ENCODE assay signal across 2 cellular contexts in the genomic region with DNA sequence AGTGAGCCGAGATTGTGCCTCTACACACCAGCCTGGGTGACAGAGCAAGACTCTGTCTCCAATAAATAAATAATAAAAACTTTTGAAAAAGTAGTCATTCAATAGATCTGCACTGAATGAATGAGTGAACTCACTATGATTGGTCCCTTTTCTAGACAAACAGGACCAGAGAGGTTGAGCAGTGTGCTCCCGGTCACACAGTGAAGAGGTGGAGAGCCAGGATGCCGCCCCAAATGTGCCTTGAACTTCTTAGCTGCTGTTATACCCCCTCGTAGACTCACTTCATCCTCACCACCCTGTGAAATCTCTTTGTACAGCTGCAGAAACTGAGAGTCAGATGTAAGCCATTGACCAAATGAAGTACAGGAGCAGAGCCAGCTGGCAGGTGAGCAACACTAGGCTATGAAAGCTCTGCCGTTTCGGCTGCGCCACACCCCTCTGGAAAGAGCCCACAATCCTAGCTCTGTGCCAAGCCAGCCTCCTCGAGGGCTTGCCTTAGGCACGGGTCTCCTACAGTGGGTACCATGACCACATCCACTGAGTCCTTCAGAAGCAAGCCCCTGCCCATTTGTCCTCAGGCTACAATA.
A peak's percentile ranks its signal among the peaks of the same experiment; 100 is the strongest.
TF ChIP-seq lines count a peak whose summit lies in the region.

No MANE protein-coding gene starts in this region.

TF ChIP-seq in K562, 482 proteins besides CTCF, POLR2A, EP300 and RAD21:
- TF ChIP-seq PTTG1 (tag; IDR thresholded peaks at IDR 0.05; ENCODE audit: low read depth) = no peak
- no peak for TF ChIP-seq GABPB2 (CRISPR knock-in tag; conservative IDR thresholded peaks at IDR 0.05)
- TF ChIP-seq NR2C1 (IDR thresholded peaks at IDR 0.05) = no peak
- TF ChIP-seq NR2C1 (tag; IDR thresholded peaks at IDR 0.05) = no peak
- TF ChIP-seq GTF2A2 (tag; IDR thresholded peaks at IDR 0.05) = no peak
- no peak for TF ChIP-seq L3MBTL2 (IDR thresholded peaks at IDR 0.05)
- no peak for TF ChIP-seq TRIM24 (IDR thresholded peaks at IDR 0.05)
- TF ChIP-seq, protein P1, sequence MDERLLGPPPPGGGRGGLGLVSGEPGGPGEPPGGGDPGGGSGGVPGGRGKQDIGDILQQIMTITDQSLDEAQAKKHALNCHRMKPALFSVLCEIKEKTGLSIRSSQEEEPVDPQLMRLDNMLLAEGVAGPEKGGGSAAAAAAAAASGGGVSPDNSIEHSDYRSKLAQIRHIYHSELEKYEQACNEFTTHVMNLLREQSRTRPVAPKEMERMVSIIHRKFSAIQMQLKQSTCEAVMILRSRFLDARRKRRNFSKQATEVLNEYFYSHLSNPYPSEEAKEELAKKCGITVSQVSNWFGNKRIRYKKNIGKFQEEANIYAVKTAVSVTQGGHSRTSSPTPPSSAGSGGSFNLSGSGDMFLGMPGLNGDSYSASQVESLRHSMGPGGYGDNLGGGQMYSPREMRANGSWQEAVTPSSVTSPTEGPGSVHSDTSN (CRISPR knock-in tag; IDR thresholded peaks at IDR 0.05; ENCODE audit: low read depth) = no peak
- TF ChIP-seq, protein P1 (tag; conservative IDR thresholded peaks at IDR 0.05; ENCODE audit: low read depth) = no peak
- peak; percentile 54 for TF ChIP-seq RBM25 (IDR thresholded peaks at IDR 0.05; ENCODE audit: low read depth, low read length, severe bottlenecking)
- no peak for TF ChIP-seq YY1 (IDR thresholded peaks at IDR 0.05; ENCODE audit: borderline replicate concordance in 1 of 3, control insufficient read depth in 1 of 3, extremely low read depth in 1 of 3, insufficient read depth in 3 of 3, insufficient read length in 1 of 3, insufficient replicate concordance in 2 of 3, low read depth in 1 of 3, low read length in 2 of 3)
- TF ChIP-seq PHB (CRISPR knock-in tag; IDR thresholded peaks at IDR 0.05) = no peak
- TF ChIP-seq GTF2E2 (tag; IDR thresholded peaks at IDR 0.05) = no peak
- TF ChIP-seq RUNX1 (IDR thresholded peaks at IDR 0.05; ENCODE audit: low read depth) = no peak
- TF ChIP-seq RBM14 (IDR thresholded peaks at IDR 0.05; ENCODE audit: borderline replicate concordance, insufficient read depth, low read depth, low read length) = no peak
- peak; percentile 69 for TF ChIP-seq ZFP36 (IDR thresholded peaks at IDR 0.05; ENCODE audit: low read depth, low read length, partially characterized antibody)
- TF ChIP-seq ZNF24 (IDR thresholded peaks at IDR 0.05) = peak; percentile 36; the same call in 1 of the 2 replicates
- no peak for TF ChIP-seq SIX5 (IDR thresholded peaks at IDR 0.05; ENCODE audit: borderline replicate concordance in 1 of 2, insufficient read depth in 1 of 2, low read depth in 1 of 2, low read length in 2 of 2)

TF ChIP-seq in HepG2, 621 proteins besides CTCF, POLR2A, EP300 and RAD21:
- TF ChIP-seq ZNF747 (CRISPR knock-in tag; IDR thresholded peaks at IDR 0.05; ENCODE audit: borderline replicate concordance) (no peak), ZNF768 (CRISPR knock-in tag; IDR thresholded peaks at IDR 0.05) (peak; percentile 77; the same call in 1 of the 2 replicates), TP53 (CRISPR knock-in tag; conservative IDR thresholded peaks at IDR 0.05) (no peak), MTA3 (CRISPR knock-in tag; IDR thresholded peaks at IDR 0.05) (no peak), JDP2 (CRISPR knock-in tag; IDR thresholded peaks at IDR 0.05; ENCODE audit: borderline replicate concordance) (no peak)
- TF ChIP-seq, protein P2, sequence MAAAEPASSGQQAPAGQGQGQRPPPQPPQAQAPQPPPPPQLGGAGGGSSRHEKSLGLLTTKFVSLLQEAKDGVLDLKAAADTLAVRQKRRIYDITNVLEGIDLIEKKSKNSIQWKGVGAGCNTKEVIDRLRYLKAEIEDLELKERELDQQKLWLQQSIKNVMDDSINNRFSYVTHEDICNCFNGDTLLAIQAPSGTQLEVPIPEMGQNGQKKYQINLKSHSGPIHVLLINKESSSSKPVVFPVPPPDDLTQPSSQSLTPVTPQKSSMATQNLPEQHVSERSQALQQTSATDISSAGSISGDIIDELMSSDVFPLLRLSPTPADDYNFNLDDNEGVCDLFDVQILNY (CRISPR knock-in tag; conservative IDR thresholded peaks at IDR 0.05) = no peak
- TF ChIP-seq, protein P3, sequence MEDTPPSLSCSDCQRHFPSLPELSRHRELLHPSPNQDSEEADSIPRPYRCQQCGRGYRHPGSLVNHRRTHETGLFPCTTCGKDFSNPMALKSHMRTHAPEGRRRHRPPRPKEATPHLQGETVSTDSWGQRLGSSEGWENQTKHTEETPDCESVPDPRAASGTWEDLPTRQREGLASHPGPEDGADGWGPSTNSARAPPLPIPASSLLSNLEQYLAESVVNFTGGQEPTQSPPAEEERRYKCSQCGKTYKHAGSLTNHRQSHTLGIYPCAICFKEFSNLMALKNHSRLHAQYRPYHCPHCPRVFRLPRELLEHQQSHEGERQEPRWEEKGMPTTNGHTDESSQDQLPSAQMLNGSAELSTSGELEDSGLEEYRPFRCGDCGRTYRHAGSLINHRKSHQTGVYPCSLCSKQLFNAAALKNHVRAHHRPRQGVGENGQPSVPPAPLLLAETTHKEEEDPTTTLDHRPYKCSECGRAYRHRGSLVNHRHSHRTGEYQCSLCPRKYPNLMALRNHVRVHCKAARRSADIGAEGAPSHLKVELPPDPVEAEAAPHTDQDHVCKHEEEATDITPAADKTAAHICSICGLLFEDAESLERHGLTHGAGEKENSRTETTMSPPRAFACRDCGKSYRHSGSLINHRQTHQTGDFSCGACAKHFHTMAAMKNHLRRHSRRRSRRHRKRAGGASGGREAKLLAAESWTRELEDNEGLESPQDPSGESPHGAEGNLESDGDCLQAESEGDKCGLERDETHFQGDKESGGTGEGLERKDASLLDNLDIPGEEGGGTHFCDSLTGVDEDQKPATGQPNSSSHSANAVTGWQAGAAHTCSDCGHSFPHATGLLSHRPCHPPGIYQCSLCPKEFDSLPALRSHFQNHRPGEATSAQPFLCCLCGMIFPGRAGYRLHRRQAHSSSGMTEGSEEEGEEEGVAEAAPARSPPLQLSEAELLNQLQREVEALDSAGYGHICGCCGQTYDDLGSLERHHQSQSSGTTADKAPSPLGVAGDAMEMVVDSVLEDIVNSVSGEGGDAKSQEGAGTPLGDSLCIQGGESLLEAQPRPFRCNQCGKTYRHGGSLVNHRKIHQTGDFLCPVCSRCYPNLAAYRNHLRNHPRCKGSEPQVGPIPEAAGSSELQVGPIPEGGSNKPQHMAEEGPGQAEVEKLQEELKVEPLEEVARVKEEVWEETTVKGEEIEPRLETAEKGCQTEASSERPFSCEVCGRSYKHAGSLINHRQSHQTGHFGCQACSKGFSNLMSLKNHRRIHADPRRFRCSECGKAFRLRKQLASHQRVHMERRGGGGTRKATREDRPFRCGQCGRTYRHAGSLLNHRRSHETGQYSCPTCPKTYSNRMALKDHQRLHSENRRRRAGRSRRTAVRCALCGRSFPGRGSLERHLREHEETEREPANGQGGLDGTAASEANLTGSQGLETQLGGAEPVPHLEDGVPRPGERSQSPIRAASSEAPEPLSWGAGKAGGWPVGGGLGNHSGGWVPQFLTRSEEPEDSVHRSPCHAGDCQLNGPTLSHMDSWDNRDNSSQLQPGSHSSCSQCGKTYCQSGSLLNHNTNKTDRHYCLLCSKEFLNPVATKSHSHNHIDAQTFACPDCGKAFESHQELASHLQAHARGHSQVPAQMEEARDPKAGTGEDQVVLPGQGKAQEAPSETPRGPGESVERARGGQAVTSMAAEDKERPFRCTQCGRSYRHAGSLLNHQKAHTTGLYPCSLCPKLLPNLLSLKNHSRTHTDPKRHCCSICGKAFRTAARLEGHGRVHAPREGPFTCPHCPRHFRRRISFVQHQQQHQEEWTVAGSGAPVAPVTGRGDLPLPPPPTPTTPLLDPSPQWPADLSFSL (CRISPR knock-in tag; IDR thresholded peaks at IDR 0.05) = no peak
